ENCODE assay signal across 8 cellular contexts in the genomic region with DNA sequence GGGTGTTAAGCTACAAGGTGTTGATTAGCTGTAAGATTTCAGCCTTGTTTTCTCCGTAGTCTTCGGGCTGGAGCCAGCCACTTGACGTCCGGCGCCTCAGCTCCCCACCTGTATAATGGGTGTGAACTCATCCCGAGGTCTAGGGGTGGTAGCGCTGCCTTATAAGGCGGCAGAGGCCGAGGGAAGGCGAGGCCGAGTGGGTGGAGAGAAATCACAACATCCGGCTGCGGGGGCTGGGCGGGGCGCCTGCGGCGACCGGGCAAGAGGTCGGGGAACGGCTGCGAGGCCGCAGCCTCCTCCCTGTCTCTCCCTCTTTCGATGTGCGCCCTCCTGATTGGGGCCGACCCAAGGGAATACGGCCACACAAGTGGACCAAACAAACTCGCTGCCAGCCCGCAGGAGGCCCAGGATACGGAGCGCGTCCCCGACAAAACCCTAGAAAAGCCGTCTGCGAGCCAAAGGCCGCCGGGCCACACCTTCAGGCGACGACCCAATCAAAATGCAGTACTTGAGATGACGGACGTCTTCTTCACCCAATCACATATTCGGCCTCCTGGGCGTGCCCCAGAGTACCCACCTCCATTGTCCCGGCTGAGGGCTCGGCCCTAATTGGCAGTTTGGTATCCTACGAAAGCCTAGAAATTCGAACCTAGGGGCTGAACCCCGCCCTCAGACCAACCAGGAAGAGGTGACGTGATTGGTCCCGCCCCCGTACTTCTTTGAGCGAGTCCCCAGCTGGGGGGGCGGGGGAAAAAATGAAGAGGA.
DNase-seq lines count a peak whose midpoint lies in the region; ATAC-seq, FAIRE-seq and TF ChIP-seq lines count a peak whose summit lies in the region.

No MANE protein-coding gene starts in this region.

- peak overlapping the region; percentile 88 to 90 (median 90) for H3K4me3 Mint-ChIP-seq in nephron

- H3K9me3 ChIP-seq in MM.1S (replicated peaks; ENCODE audit: insufficient read depth, low read length): no peaks in the 10 kb centered on the region

- FAIRE-seq in G401.6 (lab: Jason Lieb, UNC): peak; percentile 98

- TF ChIP-seq CTCF in MM.1S (IDR thresholded peaks at IDR 0.05; ENCODE audit: low read length) (no peak), nephron (IDR thresholded peaks at IDR 0.05; ENCODE audit: unreplicated experiment in 3 of 3) (no peak)

- no peaks in the 10 kb centered on the region for H3K9me2 ChIP-seq in MM.1S (replicated peaks; ENCODE audit: insufficient read depth, low read length)

- H3K27ac ChIP-seq in MM.1S (ENCODE audit: low read length): peak overlapping the region; percentile 79

- no peaks in the 10 kb centered on the region for H4K20me1 ChIP-seq in MM.1S (ENCODE audit: insufficient read depth, low read length)

- H3K4me1 ChIP-seq in MM.1S (ENCODE audit: low read length): peaks cover 41% of the 10 kb centered on the region

- H3K36me3 ChIP-seq in MM.1S (replicated peaks; ENCODE audit: insufficient read depth, low read length): 0 out of 2 replicates have a peak, but pooled peaks cover 4% of the 10 kb centered on the region

- peak overlapping the region; percentile 79 to 97 (median 96) for H3K27ac Mint-ChIP-seq in nephron

- H3K4me3 ChIP-seq in MM.1S (ENCODE audit: low read length): peak overlapping the region; percentile 66

- H3K27me3 ChIP-seq in MM.1S (replicated peaks; ENCODE audit: insufficient read depth, low read length): no peaks in the 10 kb centered on the region

- H3K9ac ChIP-seq in MM.1S (ENCODE audit: low read length): peak overlapping the region; percentile 72

- DNase-seq in HCEC 1CT (peak; percentile 100), MM.1S (peak; percentile 100), SHP77 treated with DMSO at 0.1 percent for 48 hours (lab: John Stamatoyannopoulos, UW) (peak; percentile 100), activated gamma-delta T cell treated with Interleukin-2 at 50 U/mL for 16 hours (peak; percentile 100), fibroblast of the conjunctiva (ENCODE audit: low read depth) (peak; percentile 100)
- peak; percentile 99 for DNase-seq in stimulated activated naive CD8-positive, alpha-beta T cell treated with anti-CD3 and anti-CD28 coated beads, Interleukin-15, Interleukin-2, amounts not matched to agents 100 U/mL and 50 U/mL, for 24 hours

- H3K4me1 Mint-ChIP-seq in nephron: peaks cover 20% of the 10 kb centered on the region

- peaks cover 47% of the 10 kb centered on the region for H3F3A ChIP-seq in MM.1S (ENCODE audit: insufficient read depth, low read length)

- H3K36me3 Mint-ChIP-seq in nephron (ENCODE audit: low read depth): peaks cover 5% of the 10 kb centered on the region

- H2AFZ ChIP-seq in MM.1S (ENCODE audit: low read length): peak overlapping the region; percentile 69

- peak overlapping the region; percentile 98 for H3K4me2 ChIP-seq in MM.1S (ENCODE audit: low read depth, low read length)

- no peaks in the 10 kb centered on the region for H3K9me3 Mint-ChIP-seq in nephron

- ATAC-seq in stimulated activated naive CD8-positive, alpha-beta T cell treated with anti-CD3 and anti-CD28 coated beads, Interleukin-15, Interleukin-2, amounts not matched to agents 100 U/mL and 50 U/mL, for 24 hours: peak; percentile 83

- peaks cover 4% of the 10 kb centered on the region for H3K27me3 Mint-ChIP-seq in nephron (ENCODE audit: low read depth)

- peaks cover 43% of the 10 kb centered on the region for H3K79me2 ChIP-seq in MM.1S (ENCODE audit: low read length)

Comparison
In these comparisons a context has a peak if more than half of its experiments do, and no peak if none do; other contexts are left out.
1. Peak in every context shown above with its lines: DNase-seq, ATAC-seq, H3K4me3 ChIP-seq and H3K27ac ChIP-seq.